Comparison of ENCODE assay signal across 16 cellular contexts in the genomic region with DNA sequence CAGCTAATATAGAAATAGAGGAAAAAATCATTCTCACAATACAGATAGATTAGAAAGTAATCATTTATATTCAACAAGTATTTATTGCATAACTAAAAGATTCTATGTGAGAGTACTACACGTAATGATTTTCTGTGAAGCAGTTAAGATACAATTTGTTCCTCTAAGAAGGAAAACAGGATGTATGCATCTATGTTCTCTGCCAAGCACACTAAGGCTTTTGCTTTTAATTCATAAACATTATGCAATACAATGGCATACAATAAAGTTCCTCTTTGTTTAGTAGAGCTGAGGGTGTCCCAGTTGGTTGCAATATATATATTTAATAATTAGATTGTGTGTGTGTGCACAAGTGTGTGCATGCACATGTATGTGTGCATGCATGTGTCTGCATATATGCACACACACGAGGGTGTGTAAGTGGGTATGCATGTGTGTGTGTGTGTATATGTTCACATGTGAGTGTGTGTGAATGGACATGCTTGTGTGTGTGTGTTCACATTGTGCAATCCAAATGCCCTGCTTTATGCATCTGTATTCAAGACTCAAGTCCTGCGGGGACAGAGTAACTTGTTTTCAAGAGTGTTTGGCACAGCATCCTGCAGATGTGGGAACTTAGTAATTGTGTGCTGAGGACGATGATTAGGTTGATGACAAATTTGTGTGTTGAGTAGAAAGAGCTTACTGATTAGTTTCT.
DNase-seq lines count a peak whose midpoint lies in the region; ATAC-seq, FAIRE-seq and TF ChIP-seq lines count a peak whose summit lies in the region.
"Had no signal": no experiment of that assay in that cellular context is flagged by ENCODE, and none has a peak within 500 bp of the region (broad histone marks: within the 10 kb centered on the region; RNA-seq: fewer than 3 reads in every experiment).

No MANE protein-coding gene starts in this region.

- H3K4me3 ChIP-seq in bronchial epithelial cell (ENCODE audit: low read depth, low read length) (no peak overlapping the region), left ventricle myocardium inferior (no peak overlapping the region), testis (no peak overlapping the region)
- H3K4me3 ChIP-seq: thoracic aorta had no signal

- H3K27me3 ChIP-seq in bronchial epithelial cell (ENCODE audit: control insufficient read depth, insufficient read depth, low read length) (no peaks in the 10 kb centered on the region), left ventricle myocardium inferior (ENCODE audit: low read depth) (no peaks in the 10 kb centered on the region), testis (no peaks in the 10 kb centered on the region)

- peak; percentile 3 for DNase-seq in SIG-M5 treated with dmso at 0.1 percent for 504 hours (lab: John Stamatoyannopoulos, UW; ENCODE audit: unreplicated experiment)
- DNase-seq in SIG-M5 (lab: John Stamatoyannopoulos, UW), result no peak
- DNase-seq in bronchial epithelial cell (ENCODE audit: low read depth), result peak; percentile 59
- DNase-seq in left ventricle myocardium inferior, result no peak
- DNase-seq in testis, result peak; percentile 32
- no peak for DNase-seq in activated CD8-positive, alpha-beta T cell treated with anti-CD3 and anti-CD28 coated beads for 36 hours
- DNase-seq in NCI-H1048 (lab: John Stamatoyannopoulos, UW), result no peak
- no peak for DNase-seq in SW480 (ENCODE audit: low spot score)
- DNase-seq: 8988T; activated CD4-positive, alpha-beta T cell treated with anti-CD3 and anti-CD28 coated beads for 1 hour; activated T-cell treated with anti-CD3 and anti-CD28 coated beads, Interleukin-2, amount 50 U/mL, for 4 hours; effector CD8-positive, alpha-beta T cell; GDM1; NCI-H2107; T-cell had no signal

- H3K27ac Mint-ChIP-seq in activated CD8-positive, alpha-beta T cell treated with anti-CD3 and anti-CD28 coated beads for 36 hours, result no peak overlapping the region
- H3K27ac Mint-ChIP-seq: T-cell had no signal

- TF ChIP-seq CTCF in bronchial epithelial cell (IDR thresholded peaks at IDR 0.05; ENCODE audit: insufficient read depth, low read length, severe bottlenecking) (no peak), left ventricle myocardium inferior (IDR thresholded peaks at IDR 0.05; ENCODE audit: borderline replicate concordance) (no peak), testis (IDR thresholded peaks at IDR 0.05) (no peak)
- TF ChIP-seq CTCF in activated CD8-positive, alpha-beta T cell treated with anti-CD3 and anti-CD28 coated beads for 36 hours (IDR thresholded peaks at IDR 0.05), result no peak

- ATAC-seq in activated CD8-positive, alpha-beta T cell treated with anti-CD3 and anti-CD28 coated beads for 36 hours, result no peak
- ATAC-seq: activated T-cell treated with anti-CD3 and anti-CD28 coated beads, Interleukin-2, amount 50 U/mL, for 4 hours; T-cell had no signal

- peaks cover 11% of the 10 kb centered on the region for H3K27me3 Mint-ChIP-seq in activated CD8-positive, alpha-beta T cell treated with anti-CD3 and anti-CD28 coated beads for 36 hours

- H3K36me3 ChIP-seq in bronchial epithelial cell (ENCODE audit: control insufficient read depth, insufficient read depth, low read length) (no peaks in the 10 kb centered on the region), left ventricle myocardium inferior (no peaks in the 10 kb centered on the region), testis (ENCODE audit: low read depth, missing control alignments) (no peaks in the 10 kb centered on the region)
- H3K36me3 ChIP-seq: thoracic aorta had no signal

- CTCF ChIA-PET in activated CD8-positive, alpha-beta T cell treated with anti-CD3 and anti-CD28 coated beads for 36 hours (lab: Charles Lee), result interaction anchor here (1.1 kb wide), 1 partner anchor 11 kb away, joined by 3 read pairs; no protein-coding TSS in a partner anchor

- intact Hi-C loops in left ventricle myocardium inferior (cut with micrococcal nuclease), result no loop called here
- intact Hi-C loops in testis (cut with DNase I; ENCODE audit: low total_unique reads), result no loop called here
- intact Hi-C loops in activated CD8-positive, alpha-beta T cell treated with anti-CD3 and anti-CD28 coated beads for 36 hours (cut with micrococcal nuclease), result no loop called here

- peaks cover 6% of the 10 kb centered on the region for H3K4me1 Mint-ChIP-seq in activated CD8-positive, alpha-beta T cell treated with anti-CD3 and anti-CD28 coated beads for 36 hours (ENCODE audit: low read depth)

- FAIRE-seq in bronchial epithelial cell (lab: Jason Lieb, UNC), result no peak

- WGBS in testis, 2 donors, result 70 to 72% methylated on average over 4 of the region's 4 CpGs

- H3K9me3 Mint-ChIP-seq in activated CD8-positive, alpha-beta T cell treated with anti-CD3 and anti-CD28 coated beads for 36 hours, result no peaks in the 10 kb centered on the region
- H3K9me3 Mint-ChIP-seq: activated T-cell treated with anti-CD3 and anti-CD28 coated beads, Interleukin-2, amount 50 U/mL, for 4 hours; T-cell had no signal

- H3K4me3 Mint-ChIP-seq in activated CD8-positive, alpha-beta T cell treated with anti-CD3 and anti-CD28 coated beads for 36 hours, result no peak overlapping the region
- H3K4me3 Mint-ChIP-seq: activated T-cell treated with anti-CD3 and anti-CD28 coated beads, Interleukin-2, amount 50 U/mL, for 4 hours; T-cell had no signal

- H3K4me1 ChIP-seq in left ventricle myocardium inferior, result peaks cover 42% of the 10 kb centered on the region
- H3K4me1 ChIP-seq in testis, result peaks cover 6% of the 10 kb centered on the region

- H3K36me3 Mint-ChIP-seq in activated CD8-positive, alpha-beta T cell treated with anti-CD3 and anti-CD28 coated beads for 36 hours (ENCODE audit: low read depth), result no peaks in the 10 kb centered on the region
- H3K36me3 Mint-ChIP-seq: T-cell had no signal

- no peaks in the 10 kb centered on the region for H3K9me3 ChIP-seq in left ventricle myocardium inferior (replicated peaks)
- H3K9me3 ChIP-seq in testis, result no peaks in the 10 kb centered on the region
- H3K9me3 ChIP-seq: thoracic aorta had no signal

- peak overlapping the region; percentile 34 for H3K27ac ChIP-seq in left ventricle myocardium inferior (replicated peaks)
- H3K27ac ChIP-seq in testis, result no peak overlapping the region

- no peak for TF ChIP-seq POLR2A in testis (IDR thresholded peaks at IDR 0.05)

- POLR2A ChIA-PET in activated CD8-positive, alpha-beta T cell treated with anti-CD3 and anti-CD28 coated beads for 36 hours (lab: Charles Lee), result interaction anchor here (0.5 kb wide), 1 partner anchor 278 kb away, joined by 3 read pairs; no protein-coding TSS in a partner anchor

Comparison
In these comparisons a context has a peak if more than half of its experiments do, and no peak if none do; other contexts are left out.
1. DNase-seq: peak in SIG-M5 treated with dmso at 0.1 percent for 504 hours (single experiment), bronchial epithelial cell (single experiment) and testis (single experiment); none in SIG-M5 (single experiment), left ventricle myocardium inferior (single experiment), activated CD8-positive, alpha-beta T cell treated with anti-CD3 and anti-CD28 coated beads for 36 hours (single experiment), NCI-H1048 (single experiment) and SW480 (single experiment).